ENCODE assay signal across 11 cellular contexts in the genomic region with DNA sequence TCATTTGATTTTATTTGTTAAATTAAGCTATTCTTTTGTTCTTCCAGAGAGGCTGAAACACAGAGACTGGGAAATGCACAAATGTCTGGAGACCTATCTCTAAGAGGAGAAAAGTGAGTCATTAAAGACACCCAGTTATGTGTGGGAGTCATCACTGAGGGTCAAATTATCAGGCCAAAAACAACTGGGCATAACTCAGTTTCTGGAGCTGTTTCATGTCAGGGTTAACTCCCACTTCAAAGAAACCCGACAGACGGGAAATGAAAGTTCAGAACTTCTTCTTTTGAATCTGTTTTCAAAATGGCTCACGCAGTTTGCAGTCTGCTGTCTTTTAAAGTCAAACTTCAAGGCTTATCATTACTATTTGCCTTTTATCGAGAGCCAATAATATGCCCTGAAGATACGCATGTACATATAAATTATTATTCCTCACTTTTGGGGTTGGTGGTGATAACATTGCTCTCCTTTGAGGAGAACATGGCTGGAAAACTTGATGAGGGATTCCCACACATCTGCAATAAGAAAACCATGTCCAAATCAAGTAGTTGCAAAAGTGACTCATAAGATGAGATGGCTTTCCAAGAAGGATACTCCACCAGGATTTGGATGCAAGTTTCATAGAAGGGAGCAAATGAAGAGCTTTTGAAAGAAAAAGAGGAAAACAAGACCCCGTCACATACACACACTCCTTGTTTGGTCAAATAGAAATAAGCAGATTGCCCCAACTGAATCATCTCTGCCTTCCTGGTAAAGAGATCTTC.
A peak's percentile ranks its signal among the peaks of the same experiment; 100 is the strongest.
DNase-seq lines count a peak whose midpoint lies in the region; ATAC-seq, FAIRE-seq and TF ChIP-seq lines count a peak whose summit lies in the region.
"Had no signal": no experiment of that assay in that cellular context is flagged by ENCODE, and none has a peak within 500 bp of the region (broad histone marks: within the 10 kb centered on the region; RNA-seq: fewer than 3 reads in every experiment).

No MANE protein-coding gene starts in this region.

- peaks cover 4 to 37% (median 7%) of the 10 kb centered on the region in 6 donors for H3K9me3 Mint-ChIP-seq in immature natural killer cell

- no peak overlapping the region for H3K4me3 Mint-ChIP-seq in immature natural killer cell

- no peaks in the 10 kb centered on the region for H3K36me3 Mint-ChIP-seq in immature natural killer cell

- H3K9me3 ChIP-seq in SK-N-SH (no peaks in the 10 kb centered on the region), GM12878 (replicated peaks; ENCODE audit: control insufficient read depth, insufficient read depth, low read length) (no peaks in the 10 kb centered on the region)

- H3K4me1 Mint-ChIP-seq in immature natural killer cell = no peaks in the 10 kb centered on the region

- in situ Hi-C loops in GM12878 (cut with MboI) = no loop called here

- SMC1A ChIA-PET in GM12878 (lab: Charles Lee; ENCODE audit: uncharacterized antibody, unreplicated experiment) = interaction anchor here (0.7 to 5.2 kb wide), 13 partner anchors 11 to 127 kb away, joined by 3 to 19 read pairs (median 4); no protein-coding TSS in a partner anchor

- no peak for TF ChIP-seq EP300 in SK-N-SH (IDR thresholded peaks at IDR 0.05; ENCODE audit: borderline replicate concordance in 1 of 2, low read depth in 1 of 2, low read length in 1 of 2)
- peak; percentile 69 to 74; a peak in 2 of 4 replicates for TF ChIP-seq EP300 in GM12878 (IDR thresholded peaks at IDR 0.05; ENCODE audit: borderline replicate concordance in 1 of 2, control insufficient read depth in 1 of 2, low read depth in 2 of 2, low read length in 2 of 2)

- CTCF ChIA-PET in SK-N-SH (lab: Yijun Ruan, JAX) (interaction anchor here (1.4 kb wide), 1 partner anchor 15 kb away, joined by 4 read pairs; no protein-coding TSS in a partner anchor), GM12878 (lab: Yijun Ruan, JAX) (interaction anchor here (0.8 to 2.7 kb wide), 7 partner anchors 9 to 731 kb away, joined by 3 to 10 read pairs (median 3); no protein-coding TSS in a partner anchor)

- H3K4me3 ChIP-seq in SK-N-SH (ENCODE audit: low read depth in 2 of 2, low read length in 1 of 2) (no peak overlapping the region), GM12878 (no peak overlapping the region)

- no peak overlapping the region for H3K4me2 ChIP-seq in SK-N-SH
- peak overlapping the region; percentile 34 for H3K4me2 ChIP-seq in GM12878 (ENCODE audit: control insufficient read depth, insufficient read depth)

- no peaks in the 10 kb centered on the region for H3K27me3 ChIP-seq in SK-N-SH (ENCODE audit: insufficient read depth)
- H3K27me3 ChIP-seq in GM12878 (replicated peaks in 1 of 2; ENCODE audit: control insufficient read depth in 2 of 2, insufficient read depth in 2 of 2, low read length in 1 of 2) = no peaks in the 10 kb centered on the region

- 0 out of 2 replicates have a peak overlapping the region, but pooled peaks have one; percentile 13 for H2AFZ ChIP-seq in SK-N-SH (ENCODE audit: low read depth)
- H2AFZ ChIP-seq in GM12878 (ENCODE audit: control insufficient read depth, low read depth, low read length) = peak overlapping the region; percentile 73
- H2AFZ ChIP-seq: parathyroid adenoma had no signal

- no peaks in the 10 kb centered on the region for H3K9me2 ChIP-seq in SK-N-SH

- intact Hi-C loops in GM12878 (cut with micrococcal nuclease; ENCODE audit: unreplicated experiment) = loop anchor here (2.0 to 10.0 kb wide), 4 partner anchors 68 to 728 kb away; no protein-coding TSS in a partner anchor

- no peak for TF ChIP-seq POLR2A in GM12878 (IDR thresholded peaks at IDR 0.05; ENCODE audit: low read depth, low read length)

- POLR2A ChIA-PET in SK-N-SH (lab: Yijun Ruan, JAX) (no interaction called here), GM12878 (lab: Charles Lee) (interaction anchor here (0.7 to 1.6 kb wide), 2 partner anchors 61 to 467 kb away, joined by 3 to 4 read pairs; no protein-coding TSS in a partner anchor)

- H3K27ac Mint-ChIP-seq in immature natural killer cell = no peak overlapping the region

- TF ChIP-seq RAD21 in SK-N-SH (IDR thresholded peaks at IDR 0.05; ENCODE audit: low read length) (no peak), GM12878 (IDR thresholded peaks at IDR 0.05; ENCODE audit: insufficient read depth, low read depth, low read length) (no peak)

- FAIRE-seq in GM12878 (lab: Jason Lieb, UNC) = peak; percentile 38

- no peaks in the 10 kb centered on the region for H3K4me1 ChIP-seq in SK-N-SH (ENCODE audit: control insufficient read depth in 1 of 2, insufficient read depth in 2 of 2, low read depth in 1 of 2, low read length in 1 of 2)
- peaks cover 9% of the 10 kb centered on the region; the same call in 1 of the 2 replicates for H3K4me1 ChIP-seq in GM12878 (ENCODE audit: control insufficient read depth, insufficient read depth, low read length)
- H3K4me1 ChIP-seq: parathyroid adenoma had no signal

- H3K79me2 ChIP-seq in SK-N-SH (ENCODE audit: insufficient read depth) = no peaks in the 10 kb centered on the region
- H3K79me2 ChIP-seq in GM12878 (ENCODE audit: control insufficient read depth, insufficient read depth, low read length) = no peaks in the 10 kb centered on the region
- H3K79me2 ChIP-seq: parathyroid adenoma had no signal

- BruUV-seq in GM12878 (replicated peaks; lab: Mats Ljungman, UMichigan) = no TSS peak

- H3K27me3 Mint-ChIP-seq in immature natural killer cell (ENCODE audit: low read depth in 3 of 3) = peaks cover 0 to 2% (median 0%) of the 10 kb centered on the region in 3 donors

- RAD21 ChIA-PET in GM12878 (lab: Charles Lee; ENCODE audit: unreplicated experiment) = interaction anchor here (0.6 to 2.6 kb wide), 8 partner anchors 17 to 742 kb away, joined by 3 to 10 read pairs (median 4); no protein-coding TSS in a partner anchor

- no peaks in the 10 kb centered on the region for H3F3A ChIP-seq in SK-N-SH (replicated peaks; ENCODE audit: insufficient read depth)

- H3K27ac ChIP-seq in SK-N-SH (ENCODE audit: low read depth in 2 of 2, low read length in 1 of 2) = no peak overlapping the region
- H3K27ac ChIP-seq in GM12878 (ENCODE audit: control insufficient read depth, insufficient read depth) = no peak overlapping the region
- H3K27ac ChIP-seq: 22Rv1, parathyroid adenoma, VCaP had no signal

- H3K36me3 ChIP-seq in SK-N-SH (replicated peaks in 1 of 2; ENCODE audit: control insufficient read depth in 1 of 2, insufficient read depth in 2 of 2, low read length in 1 of 2) (no peaks in the 10 kb centered on the region), GM12878 (ENCODE audit: control insufficient read depth in 2 of 2, insufficient read depth in 2 of 2, low read length in 1 of 2) (no peaks in the 10 kb centered on the region)

- no peak overlapping the region for H3K9ac ChIP-seq in SK-N-SH
- no peak overlapping the region for H3K9ac ChIP-seq in GM12878 (ENCODE audit: control insufficient read depth, insufficient read depth, low read length)
- H3K9ac ChIP-seq: parathyroid adenoma had no signal

- ATAC-seq in SK-N-SH treated with all-trans-retinoic acid at 6 μM for 48 hours = no peak
- peak; percentile 91 for ATAC-seq in HG03354 (IDR thresholded peaks at IDR 0.05; ENCODE audit: poor library complexity, severe bottlenecking, unreplicated experiment)
- ATAC-seq in GM12878 = peak; percentile 99

- 50% methylated on average over 6 of the region's 6 CpGs for WGBS in SK-N-SH (ENCODE audit: low lambda C conversion rate)
- 13% methylated on average over 6 of the region's 6 CpGs for WGBS in GM12878 (ENCODE audit: insufficient coverage, insufficient replicate concordance, low lambda C conversion rate, missing lambda C conversion rate)

- no peak for DNase-seq in SK-N-SH
- peak; percentile 57 for DNase-seq in GM12878 (ENCODE audit: low read depth, low spot score)
- peak; percentile 75 for DNase-seq in stromal cell of bone marrow (ENCODE audit: low read depth)
- DNase-seq in immature natural killer cell = no peak
- DNase-seq in germinal center (ENCODE audit: low spot score) = no peak
- DNase-seq in stimulated activated naive CD4-positive, alpha-beta T cell (lab: John Stamatoyannopoulos, UW) = no peak

- H4K20me1 ChIP-seq in SK-N-SH (ENCODE audit: insufficient read depth) (no peaks in the 10 kb centered on the region), GM12878 (ENCODE audit: control insufficient read depth, insufficient read depth) (no peaks in the 10 kb centered on the region)

- TF ChIP-seq CTCF in SK-N-SH (IDR thresholded peaks at IDR 0.05) = no peak
- TF ChIP-seq CTCF in GM12878 (IDR thresholded peaks at IDR 0.05 in 2 of 3, conservative IDR thresholded peaks at IDR 0.05 in 1 of 3; ENCODE audit: control insufficient read depth in 2 of 3, extremely low read depth in 1 of 3, insufficient read depth in 1 of 3, low read depth in 3 of 3, low read length in 3 of 3) = no peak

TF ChIP-seq in SK-N-SH, 30 proteins besides CTCF, POLR2A, EP300 and RAD21 (continues in another document):
- no peak for TF ChIP-seq EZH2phosphoT487 (IDR thresholded peaks at IDR 0.05; ENCODE audit: borderline replicate concordance, low read depth)

TF ChIP-seq in SK-N-SH treated with all-trans-retinoic acid at 6 μM for 48 hours, 23 proteins besides CTCF, POLR2A, EP300 and RAD21 (continues in another document):
- TF ChIP-seq ZC3H10 (CRISPR knock-in tag; IDR thresholded peaks at IDR 0.05) (no peak), PPARA (CRISPR knock-in tag; IDR thresholded peaks at IDR 0.05; ENCODE audit: borderline replicate concordance) (no peak), RARB (CRISPR knock-in tag; IDR thresholded peaks at IDR 0.05) (no peak), ZFP30 (CRISPR knock-in tag; IDR thresholded peaks at IDR 0.05) (no peak), CSDC2 (CRISPR knock-in tag; IDR thresholded peaks at IDR 0.05) (no peak)

TF ChIP-seq in GM12878, 131 proteins besides CTCF, POLR2A, EP300 and RAD21 (continues in another document):
- TF ChIP-seq NFIC (IDR thresholded peaks at IDR 0.05; ENCODE audit: low read depth, low read length) (peak; percentile 68), NR2F1 (conservative IDR thresholded peaks at IDR 0.05) (peak; percentile 89), SPI1 (IDR thresholded peaks at IDR 0.05; ENCODE audit: borderline replicate concordance, insufficient read depth, low read depth, low read length) (peak; percentile 92), ZBED1 (IDR thresholded peaks at IDR 0.05; ENCODE audit: borderline replicate concordance) (no peak)
- TF ChIP-seq, protein P1, sequence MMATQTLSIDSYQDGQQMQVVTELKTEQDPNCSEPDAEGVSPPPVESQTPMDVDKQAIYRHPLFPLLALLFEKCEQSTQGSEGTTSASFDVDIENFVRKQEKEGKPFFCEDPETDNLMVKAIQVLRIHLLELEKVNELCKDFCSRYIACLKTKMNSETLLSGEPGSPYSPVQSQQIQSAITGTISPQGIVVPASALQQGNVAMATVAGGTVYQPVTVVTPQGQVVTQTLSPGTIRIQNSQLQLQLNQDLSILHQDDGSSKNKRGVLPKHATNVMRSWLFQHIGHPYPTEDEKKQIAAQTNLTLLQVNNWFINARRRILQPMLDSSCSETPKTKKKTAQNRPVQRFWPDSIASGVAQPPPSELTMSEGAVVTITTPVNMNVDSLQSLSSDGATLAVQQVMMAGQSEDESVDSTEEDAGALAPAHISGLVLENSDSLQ (IDR thresholded peaks at IDR 0.05) = no peak

Comparison
In these comparisons a context has a peak if more than half of its experiments do, and no peak if none do; other contexts are left out.
1. DNase-seq: peak in GM12878 (single experiment) and stromal cell of bone marrow (single experiment); none in SK-N-SH (single experiment), immature natural killer cell (0 of 3), germinal center (single experiment) and stimulated activated naive CD4-positive, alpha-beta T cell (0 of 6).